In genomic region chr19:12364391-12365093, GRCh38 we compare ENCODE assay signal across 8 cellular contexts. TPM values are rescaled to one million over a fixed set of nuclear protein-coding genes. Genes with fewer than 3 reads are reported as not detected.
DNase-seq lines count a peak whose midpoint lies in the region; ATAC-seq lines count a peak whose summit lies in the region.

No MANE protein-coding gene starts in this region.

- peaks cover 21 to 25% (median 22%) of the 10 kb centered on the region in 3 donors for H3K4me1 Mint-ChIP-seq in CD8-positive, alpha-beta memory T cell
- H3K4me1 Mint-ChIP-seq in activated naive CD8-positive, alpha-beta T cell treated with anti-CD3 and anti-CD28 coated beads, Interleukin-2, amount 50 U/mL, for 24 hours, result peaks cover 16% of the 10 kb centered on the region

- intact Hi-C loops in right cardiac atrium (cut with DNase I), result no loop called here

- H3K9me3 Mint-ChIP-seq in CD8-positive, alpha-beta memory T cell, result peaks cover 0 to 6% (median 1%) of the 10 kb centered on the region in 5 donors
- no peaks in the 10 kb centered on the region for H3K9me3 Mint-ChIP-seq in activated naive CD8-positive, alpha-beta T cell treated with anti-CD3 and anti-CD28 coated beads, Interleukin-2, amount 50 U/mL, for 24 hours

- no peaks in the 10 kb centered on the region for H3K36me3 ChIP-seq in CD8-positive, alpha-beta memory T cell (ENCODE audit: insufficient read depth, low read length)

- H3K4me1 ChIP-seq in CD8-positive, alpha-beta memory T cell (ENCODE audit: insufficient read depth, low read length), result peaks cover 11% of the 10 kb centered on the region
- no peaks in the 10 kb centered on the region for H3K4me1 ChIP-seq in right cardiac atrium (ENCODE audit: control insufficient read depth, insufficient read depth, low read length)

- POLR2A ChIA-PET in CD8-positive, alpha-beta memory T cell (lab: Charles Lee), result interaction anchor here (0.5 to 2.0 kb wide), 5 partner anchors 32 to 441 kb away, joined by 3 to 18 read pairs (median 3); partner anchors contain the start of gene ZNF563

- H3K27me3 ChIP-seq in CD8-positive, alpha-beta memory T cell (ENCODE audit: insufficient read depth, low read length, poor library complexity, severe bottlenecking), result no peaks in the 10 kb centered on the region
- H3K27me3 ChIP-seq in right cardiac atrium (ENCODE audit: control insufficient read depth, insufficient read depth), result no peaks in the 10 kb centered on the region

- H3K36me3 Mint-ChIP-seq in CD8-positive, alpha-beta memory T cell, result peaks cover 0 to 9% (median 6%) of the 10 kb centered on the region in 3 donors
- H3K36me3 Mint-ChIP-seq in activated naive CD8-positive, alpha-beta T cell treated with anti-CD3 and anti-CD28 coated beads, Interleukin-2, amount 50 U/mL, for 24 hours (ENCODE audit: low read depth), result peaks cover 6% of the 10 kb centered on the region

- H3K27ac Mint-ChIP-seq in CD8-positive, alpha-beta memory T cell, result peak overlapping the region in 6 of 8 donors; percentile 50 to 88 (median 74)
- H3K27ac Mint-ChIP-seq in activated naive CD8-positive, alpha-beta T cell treated with anti-CD3 and anti-CD28 coated beads, Interleukin-2, amount 50 U/mL, for 24 hours, result peak overlapping the region; percentile 18

- no peaks in the 10 kb centered on the region for H3K9me3 ChIP-seq in CD8-positive, alpha-beta memory T cell (ENCODE audit: low read length)
- H3K9me3 ChIP-seq in right cardiac atrium (ENCODE audit: control insufficient read depth, low read length), result no peaks in the 10 kb centered on the region

- H3K4me3 ChIP-seq in CD8-positive, alpha-beta memory T cell (ENCODE audit: low read length), result peak overlapping the region; percentile 63
- H3K4me3 ChIP-seq in right cardiac atrium (ENCODE audit: low read length), result peak overlapping the region; percentile 90

- H3K27me3 Mint-ChIP-seq in CD8-positive, alpha-beta memory T cell, result no peaks in the 10 kb centered on the region
- H3K27me3 Mint-ChIP-seq in activated naive CD8-positive, alpha-beta T cell treated with anti-CD3 and anti-CD28 coated beads, Interleukin-2, amount 50 U/mL, for 24 hours, result no peaks in the 10 kb centered on the region

- peak in 2 of 5 donors; percentile 0 to 7 for DNase-seq in CD8-positive, alpha-beta memory T cell
- peak; percentile 27 for DNase-seq in HuH-7.5 (ENCODE audit: low spot score)
- DNase-seq in activated naive CD8-positive, alpha-beta T cell treated with anti-CD3 and anti-CD28 coated beads, Interleukin-2, amount 50 U/mL, for 24 hours, result peak; percentile 18
- peak; percentile 28 to 66 (median 57) for DNase-seq in right cardiac atrium
- peak; percentile 8 for DNase-seq in renal cortical epithelial cell (ENCODE audit: low read depth)
- no peak for DNase-seq in NCI-H774 (lab: John Stamatoyannopoulos, UW)
- no peak for DNase-seq in NCI-H524 (lab: John Stamatoyannopoulos, UW)

- WGBS in right cardiac atrium, result 3% methylated on average over 22 of the region's 22 CpGs

- CTCF ChIA-PET in CD8-positive, alpha-beta memory T cell (lab: Charles Lee), result interaction anchor here (1.1 to 1.2 kb wide), 2 partner anchors 31 to 202 kb away, joined by 3 to 6 read pairs; partner anchors contain the start of genes ZNF136 and ZNF563

- peak overlapping the region; percentile 69 for H3K27ac ChIP-seq in CD8-positive, alpha-beta memory T cell (ENCODE audit: low read depth, low read length)
- peak overlapping the region; percentile 88 for H3K27ac ChIP-seq in right cardiac atrium (ENCODE audit: low read length)

- no peak for ATAC-seq in activated naive CD8-positive, alpha-beta T cell treated with anti-CD3 and anti-CD28 coated beads, Interleukin-2, amount 50 U/mL, for 24 hours
- ATAC-seq in right cardiac atrium (peak; percentile 1 to 2), HG02571 (IDR thresholded peaks at IDR 0.05; ENCODE audit: unreplicated experiment) (no peak)

- peak overlapping the region; percentile 87 to 96 (median 94) for H3K4me3 Mint-ChIP-seq in CD8-positive, alpha-beta memory T cell
- H3K4me3 Mint-ChIP-seq in activated naive CD8-positive, alpha-beta T cell treated with anti-CD3 and anti-CD28 coated beads, Interleukin-2, amount 50 U/mL, for 24 hours, result peak overlapping the region; percentile 92

RNA-seq across cellular contexts. Expression of gene ZNF442, which starts 0.9 kb away (rescaled TPM):
- 1 to 10 TPM; 2.2 to 2.5 TPM for total RNA-seq in CD8-positive, alpha-beta memory T cell
- polyA plus RNA-seq in CD8-positive, alpha-beta memory T cell, result 1.1 TPM
- total RNA-seq in right cardiac atrium (1 to 10 TPM; 2.7 to 3.7 (median 3.2) TPM), renal cortical epithelial cell (4.2 and 8.8 TPM in 2 replicates)
- 0.84 TPM for polyA plus RNA-seq in right cardiac atrium

RNA-seq across cellular contexts. Expression of gene ZNF563, which starts 31.1 kb away (rescaled TPM):
- 1 to 10 TPM; 2.8 to 3.5 TPM for total RNA-seq in CD8-positive, alpha-beta memory T cell
- 3.5 TPM for polyA plus RNA-seq in CD8-positive, alpha-beta memory T cell
- total RNA-seq in right cardiac atrium (1 to 10 TPM; 4.5 to 5.3 (median 4.8) TPM), renal cortical epithelial cell (5.4 and 12.8 TPM in 2 replicates)
- 5.7 TPM for polyA plus RNA-seq in right cardiac atrium

RNA-seq across cellular contexts. Expression of gene ZNF799, which starts 36.5 kb away (rescaled TPM):
- 1 to 10 TPM; 3.6 TPM for total RNA-seq in CD8-positive, alpha-beta memory T cell
- 7.2 TPM for polyA plus RNA-seq in CD8-positive, alpha-beta memory T cell
- total RNA-seq in right cardiac atrium (1 to 10 TPM; 2.3 to 3.4 (median 3.0) TPM), renal cortical epithelial cell (11.7 and 12.3 TPM in 2 replicates)
- 2.1 TPM for polyA plus RNA-seq in right cardiac atrium

Comparison
In these comparisons a context has a peak if more than half of its experiments do, and no peak if none do; other contexts are left out.
1. DNase-seq: peak in HuH-7.5 (single experiment), activated naive CD8-positive, alpha-beta T cell treated with anti-CD3 and anti-CD28 coated beads, Interleukin-2, amount 50 U/mL, for 24 hours (single experiment), right cardiac atrium (3 of 3) and renal cortical epithelial cell (single experiment); none in NCI-H774 (single experiment) and NCI-H524 (0 of 2).
2. ATAC-seq: peak in right cardiac atrium (2 of 2); none in activated naive CD8-positive, alpha-beta T cell treated with anti-CD3 and anti-CD28 coated beads, Interleukin-2, amount 50 U/mL, for 24 hours (single experiment) and HG02571 (single experiment).